ENCODE assay signal across 8 cellular contexts in the genomic region with DNA sequence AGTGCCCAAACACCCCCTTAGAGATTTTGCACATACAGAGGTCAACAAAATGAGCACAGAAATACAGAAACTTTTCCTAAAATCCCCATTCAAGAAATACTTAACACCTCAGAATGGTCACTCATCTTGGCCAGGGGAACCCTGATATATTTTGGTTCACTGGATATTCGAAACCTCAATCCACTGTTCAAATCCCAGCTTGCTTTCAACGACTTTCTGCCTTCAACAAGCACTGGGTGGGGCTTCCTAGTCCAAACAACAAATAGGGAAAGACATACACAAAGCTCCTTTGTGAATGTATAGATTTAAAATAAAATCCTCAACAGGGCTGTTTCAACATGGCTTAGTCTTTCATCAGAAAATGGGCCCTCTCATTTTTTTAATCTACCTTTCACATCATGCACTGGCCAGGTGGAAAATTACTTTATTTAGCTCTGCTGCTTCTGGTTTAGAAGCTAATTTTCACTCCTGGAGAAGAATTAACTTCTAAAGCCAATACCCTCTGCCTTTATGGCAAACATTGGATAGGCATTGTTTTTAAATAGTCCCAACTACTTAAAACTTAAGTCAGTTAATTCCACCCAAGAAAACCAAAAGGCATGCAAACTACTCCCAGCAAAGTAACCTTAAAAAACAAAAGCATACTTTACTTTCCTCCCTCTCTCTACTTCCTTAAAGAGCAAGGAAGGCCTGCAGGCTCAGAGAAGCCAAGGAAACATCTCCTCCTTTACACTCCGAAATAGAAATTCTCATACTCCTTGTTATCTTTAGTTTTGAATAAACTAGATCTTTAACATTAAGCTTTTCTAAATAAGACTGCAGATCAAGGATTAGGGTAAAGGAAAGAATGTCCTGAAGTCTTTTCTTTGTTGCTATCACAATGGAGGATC. TPM values are rescaled to one million over a fixed set of nuclear protein-coding genes. Genes with fewer than 3 reads are reported as not detected.
DNase-seq lines count a peak whose midpoint lies in the region; ATAC-seq and TF ChIP-seq lines count a peak whose summit lies in the region.
"Not testable (repeated sequence)": the region's sequence is repeated elsewhere in the genome, so short reads cannot be mapped to it uniquely, and the experiment has no call there.

No MANE protein-coding gene starts in this region.

- peaks cover 56% of the 10 kb centered on the region for H3K36me3 Mint-ChIP-seq in activated T-cell treated with anti-CD3 and anti-CD28 coated beads, Interleukin-2, amount 50 U/mL, for 24 hours (ENCODE audit: low read depth)
- H3K36me3 Mint-ChIP-seq in natural killer cell = not testable (repeated sequence)

- TF ChIP-seq POLR2A in breast epithelium (IDR thresholded peaks at IDR 0.05); heart left ventricle (IDR thresholded peaks at IDR 0.05): not testable (repeated sequence)

- TF ChIP-seq CTCF in RWPE2 (IDR thresholded peaks at IDR 0.05; ENCODE audit: poor library complexity, severe bottlenecking); breast epithelium (IDR thresholded peaks at IDR 0.05); heart left ventricle (IDR thresholded peaks at IDR 0.05); natural killer cell (IDR thresholded peaks at IDR 0.05): not testable (repeated sequence)

- peaks cover 32% of the 10 kb centered on the region for H4K20me1 ChIP-seq in BLaER1

- peak overlapping the region; percentile 94; the same call in 1 of the 2 replicates for H3K9ac ChIP-seq in BLaER1

- H3K4me3 Mint-ChIP-seq in activated T-cell treated with anti-CD3 and anti-CD28 coated beads, Interleukin-2, amount 50 U/mL, for 24 hours = peak overlapping the region; percentile 81
- H3K4me3 Mint-ChIP-seq in natural killer cell = peak overlapping the region; percentile 31
- H3K4me3 Mint-ChIP-seq in stimulated activated naive CD8-positive, alpha-beta T cell treated with anti-CD3 and anti-CD28 coated beads, Interleukin-15, amount 100 ng/mL, for 72 hours = peak overlapping the region; percentile 57 to 93

- peak overlapping the region; percentile 94 for H3K27ac Mint-ChIP-seq in activated T-cell treated with anti-CD3 and anti-CD28 coated beads, Interleukin-2, amount 50 U/mL, for 24 hours
- H3K27ac Mint-ChIP-seq in natural killer cell = peak overlapping the region; percentile 90 to 92
- H3K27ac Mint-ChIP-seq in stimulated activated naive CD8-positive, alpha-beta T cell treated with anti-CD3 and anti-CD28 coated beads, Interleukin-15, amount 100 ng/mL, for 72 hours = peak overlapping the region; percentile 88 to 90

- not testable (repeated sequence) for H3K9me3 Mint-ChIP-seq in activated T-cell treated with anti-CD3 and anti-CD28 coated beads, Interleukin-2, amount 50 U/mL, for 24 hours; natural killer cell; stimulated activated naive CD8-positive, alpha-beta T cell treated with anti-CD3 and anti-CD28 coated beads, Interleukin-15, amount 100 ng/mL, for 72 hours

- DNase-seq in HT-29 (ENCODE audit: low spot score) = peak; percentile 22
- DNase-seq in RWPE2 (ENCODE audit: low spot score); activated T-cell treated with anti-CD3 and anti-CD28 coated beads, Interleukin-2, amount 50 U/mL, for 24 hours; heart left ventricle; natural killer cell: not testable (repeated sequence)
- peak in 1 of 2 donors; percentile 9 for DNase-seq in breast epithelium (ENCODE audit: low spot score in 2 of 2)
- peak in 1 of 2 donors; percentile 7 for DNase-seq in stimulated activated naive CD8-positive, alpha-beta T cell treated with anti-CD3 and anti-CD28 coated beads, Interleukin-15, amount 100 ng/mL, for 72 hours

- peak overlapping the region; percentile 78 for H3K4me3 ChIP-seq in BLaER1
- H3K4me3 ChIP-seq in RWPE2 (ENCODE audit: severe bottlenecking); breast epithelium: not testable (repeated sequence)
- H3K4me3 ChIP-seq in heart left ventricle = peak overlapping the region in 1 of 12 donors; percentile 52

- intact Hi-C loops in breast epithelium (cut with DNase I; ENCODE audit: low total_unique reads) = not testable (repeated sequence)
- intact Hi-C loops in heart left ventricle (cut with DNase I) (loop anchor here in 2 of 10 donors (5.0 kb wide), 2 partner anchors 163 to 333 kb away; no protein-coding TSS in a partner anchor), natural killer cell (cut with micrococcal nuclease) (loop anchor here (5.0 kb wide), 1 partner anchor 258 kb away; no protein-coding TSS in a partner anchor)

- H3K4me1 ChIP-seq in BLaER1 (peaks cover 61% of the 10 kb centered on the region), RWPE2 (ENCODE audit: insufficient read depth, poor library complexity, severe bottlenecking) (peaks cover 80% of the 10 kb centered on the region), breast epithelium (peaks cover 0 to 21% of the 10 kb centered on the region in 2 donors), heart left ventricle (peaks cover 11 to 99% (median 60%) of the 10 kb centered on the region in 12 donors)

- not testable (repeated sequence) for H3K9me3 ChIP-seq in BLaER1; RWPE2 (ENCODE audit: severe bottlenecking); breast epithelium; heart left ventricle

- H3K27me3 ChIP-seq in BLaER1; RWPE2 (ENCODE audit: insufficient read depth, poor library complexity, severe bottlenecking); breast epithelium; heart left ventricle: not testable (repeated sequence)

- not testable (repeated sequence) for H3K27me3 Mint-ChIP-seq in activated T-cell treated with anti-CD3 and anti-CD28 coated beads, Interleukin-2, amount 50 U/mL, for 24 hours; natural killer cell (ENCODE audit: low read depth in 2 of 2); stimulated activated naive CD8-positive, alpha-beta T cell treated with anti-CD3 and anti-CD28 coated beads, Interleukin-15, amount 100 ng/mL, for 72 hours

- ATAC-seq in RWPE2 (ENCODE audit: low read depth) = peak; percentile 13; the same call in 1 of the 3 replicates
- ATAC-seq in heart left ventricle; natural killer cell; stimulated activated naive CD8-positive, alpha-beta T cell treated with anti-CD3 and anti-CD28 coated beads, Interleukin-15, amount 100 ng/mL, for 72 hours: not testable (repeated sequence)

- H3K4me2 ChIP-seq in BLaER1 = peak overlapping the region; percentile 93

- 27 to 39% (median 32%) methylated on average over 3 of the region's 3 CpGs for WGBS in heart left ventricle, 4 donors

- H3K4me1 Mint-ChIP-seq in activated T-cell treated with anti-CD3 and anti-CD28 coated beads, Interleukin-2, amount 50 U/mL, for 24 hours (ENCODE audit: low read depth) = peaks cover 85% of the 10 kb centered on the region
- peaks cover 68 to 75% of the 10 kb centered on the region in 2 donors for H3K4me1 Mint-ChIP-seq in natural killer cell
- peaks cover 70% of the 10 kb centered on the region for H3K4me1 Mint-ChIP-seq in stimulated activated naive CD8-positive, alpha-beta T cell treated with anti-CD3 and anti-CD28 coated beads, Interleukin-15, amount 100 ng/mL, for 72 hours

- H3K36me3 ChIP-seq in BLaER1 = peaks cover 36% of the 10 kb centered on the region
- H3K36me3 ChIP-seq in RWPE2 (ENCODE audit: low read depth) = peaks cover 49% of the 10 kb centered on the region
- not testable (repeated sequence) for H3K36me3 ChIP-seq in breast epithelium
- peaks cover 0 to 35% (median 17%) of the 10 kb centered on the region in 9 donors for H3K36me3 ChIP-seq in heart left ventricle

- H3K27ac ChIP-seq in BLaER1 = peak overlapping the region; percentile 92
- H3K27ac ChIP-seq in RWPE2 (ENCODE audit: poor library complexity, severe bottlenecking) = peak overlapping the region; percentile 83
- peak overlapping the region; percentile 84 to 87 for H3K27ac ChIP-seq in breast epithelium
- H3K27ac ChIP-seq in heart left ventricle = peak overlapping the region in 7 of 12 donors; percentile 4 to 91 (median 45)

RNA-seq across cellular contexts. Expression of a gene that starts 9.7 kb away (rescaled TPM):
- total RNA-seq in HT-29 (2014; rRNA removed; shearing (Covaris generic)) = 16.9 and 19.2 TPM in 2 replicates
- total RNA-seq in breast epithelium = 10 to 100 TPM; 22.4 to 54.7 (median 48.3) TPM
- total RNA-seq in heart left ventricle = 10 to 100 TPM in 2 of 9 donors, 1 to 10 TPM in 7; 5.4 to 24.1 (median 8.6) TPM
- 1 to 10 TPM; 3.7 to 5.0 TPM for polyA plus RNA-seq in heart left ventricle
- total RNA-seq in natural killer cell = 10 to 100 TPM; 56.1 to 69.1 (median 59.0) TPM

Comparison
In these comparisons a context has a peak if more than half of its experiments do, and no peak if none do; other contexts are left out.
1. H3K4me3 Mint-ChIP-seq: peak in every context shown above with its lines; median percentile 81 in activated T-cell treated with anti-CD3 and anti-CD28 coated beads, Interleukin-2, amount 50 U/mL, for 24 hours; 75 in stimulated activated naive CD8-positive, alpha-beta T cell treated with anti-CD3 and anti-CD28 coated beads, Interleukin-15, amount 100 ng/mL, for 72 hours; 31 in natural killer cell.